Comparison of ENCODE assay signal across 15 cellular contexts in the genomic region with DNA sequence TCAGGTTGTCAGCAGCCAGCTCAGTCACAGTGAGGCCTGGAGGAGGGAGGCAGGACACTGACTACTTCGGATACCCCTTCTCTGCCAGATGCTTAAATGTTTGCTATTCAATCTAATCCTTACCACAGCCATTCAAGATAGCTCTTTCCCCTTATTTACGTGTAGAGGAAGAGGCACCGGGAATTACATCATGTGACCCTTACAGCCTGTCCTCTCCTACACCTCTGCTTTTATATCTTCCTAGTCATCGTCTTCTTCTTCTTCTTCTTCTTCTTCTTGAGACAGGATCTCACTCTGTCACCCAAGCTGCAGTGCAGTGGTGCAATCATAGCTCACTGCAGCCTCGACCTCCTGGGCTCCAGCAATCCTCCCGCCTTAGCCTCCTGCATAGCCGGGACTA.
A peak's percentile ranks its signal among the peaks of the same experiment; 100 is the strongest.
DNase-seq lines count a peak whose midpoint lies in the region; ATAC-seq and TF ChIP-seq lines count a peak whose summit lies in the region.
"Had no signal": no experiment of that assay in that cellular context is flagged by ENCODE, and none has a peak within 500 bp of the region (broad histone marks: within the 10 kb centered on the region; RNA-seq: fewer than 3 reads in every experiment).

No MANE protein-coding gene starts in this region.

- peaks cover 53% of the 10 kb centered on the region for H3K4me1 Mint-ChIP-seq in activated CD8-positive, alpha-beta T cell treated with anti-CD3 and anti-CD28 coated beads, Interleukin-2, amount 10 ng/mL, durations not matched to agents 7 days and 5 days (ENCODE audit: low read depth)
- H3K4me1 Mint-ChIP-seq in naive B cell = peaks cover 58 to 90% (median 76%) of the 10 kb centered on the region in 3 donors

- H3K36me3 ChIP-seq in BLaER1 treated with 17β-estradiol and CSF1 and Interleukin-3, amounts not matched to agents 10 nM and 100 nM = peaks cover 0 to 22% (median 4%) of the 10 kb centered on the region in 11 experiments; a peak in 7 of 22 replicates
- peaks cover 4% of the 10 kb centered on the region; the same call in 1 of the 2 replicates for H3K36me3 ChIP-seq in GM06990 (ENCODE audit: control insufficient read depth, insufficient read depth, low read length)
- H3K36me3 ChIP-seq: breast epithelium had no signal

- no peaks in the 10 kb centered on the region for H3K27me3 ChIP-seq in BLaER1 treated with 17β-estradiol and CSF1 and Interleukin-3, amounts not matched to agents 10 nM and 100 nM
- no peaks in the 10 kb centered on the region for H3K27me3 ChIP-seq in GM06990 (replicated peaks; ENCODE audit: control insufficient read depth, insufficient read depth, low read length)
- H3K27me3 ChIP-seq: breast epithelium had no signal

- POLR2A ChIA-PET in activated CD8-positive, alpha-beta T cell treated with anti-CD3 and anti-CD28 coated beads, Interleukin-2, amount 10 ng/mL, durations not matched to agents 7 days and 5 days (lab: Charles Lee) = interaction anchor here (0.7 to 3.8 kb wide), 9 partner anchors 13 to 181 kb away, joined by 3 to 29 read pairs (median 7); partner anchors contain the start of gene NEDD9

- peaks cover 2% of the 10 kb centered on the region for H3K27me3 Mint-ChIP-seq in activated CD8-positive, alpha-beta T cell treated with anti-CD3 and anti-CD28 coated beads, Interleukin-2, amount 10 ng/mL, durations not matched to agents 7 days and 5 days (ENCODE audit: low read depth)
- H3K27me3 Mint-ChIP-seq in naive B cell = no peaks in the 10 kb centered on the region

- H3K4me2 ChIP-seq in BLaER1 treated with 17β-estradiol and CSF1 and Interleukin-3, amounts not matched to agents 10 nM and 100 nM = peak overlapping the region in 10 of 11 experiments; percentile 71 to 92 (median 79); a peak in 19 of 22 replicates
- H3K4me2 ChIP-seq: KMS-11 had no signal

- peak overlapping the region; percentile 96 for H3K27ac Mint-ChIP-seq in activated CD8-positive, alpha-beta T cell treated with anti-CD3 and anti-CD28 coated beads, Interleukin-2, amount 10 ng/mL, durations not matched to agents 7 days and 5 days
- peak overlapping the region; percentile 78 to 99 (median 94) for H3K27ac Mint-ChIP-seq in naive B cell

- H3K4me1 ChIP-seq in BLaER1 treated with 17β-estradiol and CSF1 and Interleukin-3, amounts not matched to agents 10 nM and 100 nM = peaks cover 30 to 93% (median 37%) of the 10 kb centered on the region in 10 experiments
- H3K4me1 ChIP-seq: breast epithelium had no signal

- peaks cover 49% of the 10 kb centered on the region for H3K36me3 Mint-ChIP-seq in activated CD8-positive, alpha-beta T cell treated with anti-CD3 and anti-CD28 coated beads, Interleukin-2, amount 10 ng/mL, durations not matched to agents 7 days and 5 days (ENCODE audit: low read depth)
- H3K36me3 Mint-ChIP-seq in naive B cell = peaks cover 14 to 15% of the 10 kb centered on the region in 2 donors

- H3K27ac ChIP-seq in BLaER1 treated with 17β-estradiol and CSF1 and Interleukin-3, amounts not matched to agents 10 nM and 100 nM = peak overlapping the region in 3 of 11 experiments; percentile 47 to 81 (median 77); a peak in 4 of 22 replicates
- H3K27ac ChIP-seq: breast epithelium, KMS-11 had no signal

- H3K9me3 Mint-ChIP-seq in activated CD8-positive, alpha-beta T cell treated with anti-CD3 and anti-CD28 coated beads, Interleukin-2, amount 10 ng/mL, durations not matched to agents 7 days and 5 days (ENCODE audit: insufficient read depth) = no peaks in the 10 kb centered on the region
- H3K9me3 Mint-ChIP-seq in naive B cell = no peaks in the 10 kb centered on the region

- no peak for DNase-seq in GM06990 (ENCODE audit: extremely low read depth, insufficient read length)
- DNase-seq in activated CD8-positive, alpha-beta T cell treated with anti-CD3 and anti-CD28 coated beads, Interleukin-2, amount 10 ng/mL, durations not matched to agents 7 days and 5 days = no peak
- no peak for DNase-seq in naive B cell
- DNase-seq in AML-193 (lab: John Stamatoyannopoulos, UW) = no peak
- no peak for DNase-seq in NCI-H748 treated with DMSO at 0.1 percent for 48 hours (lab: John Stamatoyannopoulos, UW)
- DNase-seq in NCI-H1694 (lab: John Stamatoyannopoulos, UW) = no peak
- DNase-seq: activated CD4-positive, CD25-positive, alpha-beta regulatory T cell treated with anti-CD3 and anti-CD28 coated beads, Interleukin-2, amount 50 U/mL, for 72 hours; activated gamma-delta T cell; left ventricle myocardium superior; NCI-H1436 treated with DMSO at 0.1 percent for 48 hours; NCI-H510A had no signal

- peaks cover 0 to 34% (median 16%) of the 10 kb centered on the region in 11 experiments; a peak in 18 of 22 replicates for H3K9me3 ChIP-seq in BLaER1 treated with 17β-estradiol and CSF1 and Interleukin-3, amounts not matched to agents 10 nM and 100 nM (replicated peaks in 1 of 11)
- H3K9me3 ChIP-seq: breast epithelium had no signal

- H3K4me3 Mint-ChIP-seq in activated CD8-positive, alpha-beta T cell treated with anti-CD3 and anti-CD28 coated beads, Interleukin-2, amount 10 ng/mL, durations not matched to agents 7 days and 5 days = peak overlapping the region; percentile 91
- H3K4me3 Mint-ChIP-seq in naive B cell = peak overlapping the region; percentile 91 to 97 (median 96)

- peak overlapping the region in 3 of 10 experiments; percentile 42 to 58 (median 53); a peak in 6 of 20 replicates for H3K4me3 ChIP-seq in BLaER1 treated with 17β-estradiol and CSF1 and Interleukin-3, amounts not matched to agents 10 nM and 100 nM
- peak overlapping the region; percentile 75 for H3K4me3 ChIP-seq in GM06990 (replicated peaks; ENCODE audit: low read depth, low read length)
- H3K4me3 ChIP-seq: breast epithelium had no signal

- no peak for TF ChIP-seq CTCF in GM06990 (IDR thresholded peaks at IDR 0.05; ENCODE audit: insufficient read depth, low read length, poor library complexity, severe bottlenecking)

- no peaks in the 10 kb centered on the region for H4K20me1 ChIP-seq in BLaER1 treated with 17β-estradiol and CSF1 and Interleukin-3, amounts not matched to agents 10 nM and 100 nM

- ATAC-seq in activated CD8-positive, alpha-beta T cell treated with anti-CD3 and anti-CD28 coated beads, Interleukin-2, amount 10 ng/mL, durations not matched to agents 7 days and 5 days = no peak
- no peak for ATAC-seq in naive B cell (ENCODE audit: low read depth in 2 of 2)
- no peak for ATAC-seq in HG03159 (IDR thresholded peaks at IDR 0.05; ENCODE audit: unreplicated experiment)
- ATAC-seq: left ventricle myocardium superior had no signal

- peak overlapping the region in 2 of 11 experiments; percentile 69 to 74; a peak in 3 of 22 replicates for H3K9ac ChIP-seq in BLaER1 treated with 17β-estradiol and CSF1 and Interleukin-3, amounts not matched to agents 10 nM and 100 nM
- H3K9ac ChIP-seq: KMS-11 had no signal

- CTCF ChIA-PET in activated CD8-positive, alpha-beta T cell treated with anti-CD3 and anti-CD28 coated beads, Interleukin-2, amount 10 ng/mL, durations not matched to agents 7 days and 5 days (lab: Charles Lee) = interaction anchor here (0.8 to 4.4 kb wide), 13 partner anchors 9 to 228 kb away, joined by 3 to 26 read pairs (median 3); partner anchors contain the start of gene NEDD9
